In genomic region chr9:36036253-36036779, GRCh38 we compare ENCODE assay signal across 8 cellular contexts. TPM values are rescaled to one million over a fixed set of nuclear protein-coding genes. Genes with fewer than 3 reads are reported as not detected.
DNase-seq lines count a peak whose midpoint lies in the region; ATAC-seq and TF ChIP-seq lines count a peak whose summit lies in the region.

No MANE protein-coding gene starts in this region.

- peaks cover 2% of the 10 kb centered on the region for H3K27me3 Mint-ChIP-seq in glutamatergic neuron (ENCODE audit: unreplicated experiment)

- peak overlapping the region; percentile 72; the same call in 1 of the 2 replicates for H3K27ac ChIP-seq in VCaP

- peak; percentile 10 for ATAC-seq in GM19043 (IDR thresholded peaks at IDR 0.05; ENCODE audit: low read depth, unreplicated experiment)
- peak; percentile 4 for ATAC-seq in sciatic nerve

- TF ChIP-seq CTCF in VCaP (conservative IDR thresholded peaks at IDR 0.05) (no peak), glutamatergic neuron (IDR thresholded peaks at IDR 0.05; ENCODE audit: partially characterized antibody, unreplicated experiment) (no peak)

- no peaks in the 10 kb centered on the region for H3K36me3 Mint-ChIP-seq in glutamatergic neuron (ENCODE audit: unreplicated experiment)

- H3K27ac Mint-ChIP-seq in glutamatergic neuron (ENCODE audit: unreplicated experiment): peak overlapping the region; percentile 90

- H3K4me3 Mint-ChIP-seq in glutamatergic neuron (ENCODE audit: unreplicated experiment): peak overlapping the region; percentile 84

- intact Hi-C loops in sciatic nerve (cut with DNase I): no loop called here

- H3K9me3 Mint-ChIP-seq in glutamatergic neuron (ENCODE audit: unreplicated experiment): peaks cover 1% of the 10 kb centered on the region

- H3K4me1 Mint-ChIP-seq in glutamatergic neuron (ENCODE audit: low read depth, unreplicated experiment): peaks cover 9% of the 10 kb centered on the region

- DNase-seq in glutamatergic neuron (no peak), sciatic nerve (ENCODE audit: low spot score) (no peak), kidney tubule cell (ENCODE audit: low spot score) (no peak), NCI-H1092 (lab: John Stamatoyannopoulos, UW) (no peak), NCI-H2227 (lab: John Stamatoyannopoulos, UW; ENCODE audit: unreplicated experiment) (no peak), NCI-H446 (lab: John Stamatoyannopoulos, UW) (no peak)

RNA-seq across cellular contexts. Expression of gene RECK, which starts 0.4 kb away (rescaled TPM):
- total RNA-seq in glutamatergic neuron (ENCODE audit: unreplicated experiment) (11.1 TPM), sciatic nerve (24.0 TPM)
